In genomic region chr1:121396335-121397081, GRCh38 we compare ENCODE assay signal across 8 cellular contexts.
DNase-seq lines count a peak whose midpoint lies in the region; ATAC-seq, FAIRE-seq and TF ChIP-seq lines count a peak whose summit lies in the region.
"Not testable (repeated sequence)": the region's sequence is repeated elsewhere in the genome, so short reads cannot be mapped to it uniquely, and the experiment has no call there.

No MANE protein-coding gene starts in this region.

- not testable (repeated sequence) for TF ChIP-seq CTCF in A549 (IDR thresholded peaks at IDR 0.05); H9 (conservative IDR thresholded peaks at IDR 0.05); Panc1 (IDR thresholded peaks at IDR 0.05)
- peak in 1 of 12 donors; percentile 15 for TF ChIP-seq CTCF in heart left ventricle (IDR thresholded peaks at IDR 0.05)

- H3K79me1 ChIP-seq in H9 (ENCODE audit: insufficient read depth, low read depth, low read length, poor library complexity, severe bottlenecking): not testable (repeated sequence)

- H3K9me3 ChIP-seq in A549; H9 (ENCODE audit: control insufficient read depth, low read depth, low read length); Panc1 (ENCODE audit: control insufficient read depth, insufficient read depth, low read depth, low read length); heart left ventricle; skeletal muscle tissue (ENCODE audit: control insufficient read depth in 3 of 3, low read length in 3 of 3): not testable (repeated sequence)

- not testable (repeated sequence) for H3K4me1 ChIP-seq in A549; H9 (ENCODE audit: insufficient read depth, low read length); Panc1 (ENCODE audit: control insufficient read depth, insufficient read depth, low read length); heart left ventricle; skeletal muscle tissue (ENCODE audit: control insufficient read depth in 3 of 3, insufficient read depth in 3 of 3, low read length in 3 of 3)

- not testable (repeated sequence) for H2AFZ ChIP-seq in H9 (ENCODE audit: low read length)

- not testable (repeated sequence) for BruUV-seq in Panc1 (replicated peaks; lab: Mats Ljungman, UMichigan)

- POLR2A ChIA-PET in A549 (lab: Yijun Ruan, JAX); Panc1 (lab: Charles Lee): not testable (repeated sequence)

- TF ChIP-seq POLR2A in A549 (IDR thresholded peaks at IDR 0.05; ENCODE audit: low read length); heart left ventricle (IDR thresholded peaks at IDR 0.05): not testable (repeated sequence)

- in situ Hi-C loops in Panc1 (cut with HindIII; ENCODE audit: low pct_unique_long_range_greater_than_20kb, low sequenced_read_pairs): not testable (repeated sequence)

- H3K36me3 ChIP-seq in Panc1 (ENCODE audit: control insufficient read depth, insufficient read depth, low read length); heart left ventricle; skeletal muscle tissue (ENCODE audit: control insufficient read depth in 3 of 3, insufficient read depth in 3 of 3, low read length in 3 of 3): not testable (repeated sequence)

- peaks cover 13 to 16% (median 15%) of the 10 kb centered on the region in 3 experiments for H3K36me3 Mint-ChIP-seq in H9 (ENCODE audit: insufficient read depth in 1 of 3, low read depth in 3 of 3)

- not testable (repeated sequence) for H3K27me3 ChIP-seq in H9 (ENCODE audit: insufficient read depth, low read length); Panc1 (ENCODE audit: control insufficient read depth, insufficient read depth, low read length); heart left ventricle; skeletal muscle tissue (ENCODE audit: control insufficient read depth in 3 of 3, insufficient read depth in 3 of 3, low read length in 3 of 3)

- not testable (repeated sequence) for H3K56ac ChIP-seq in H9 (ENCODE audit: insufficient read length, low read depth, low read length)

- H3T11ph ChIP-seq in H9 (ENCODE audit: low read length): not testable (repeated sequence)

- H2AK5ac ChIP-seq in H9 (ENCODE audit: insufficient read length, low read length): not testable (repeated sequence)

- TF ChIP-seq RAD21 in A549 (conservative IDR thresholded peaks at IDR 0.05 in 1 of 2, IDR thresholded peaks at IDR 0.05 in 1 of 2): not testable (repeated sequence)

- not testable (repeated sequence) for H3K79me2 ChIP-seq in H9 (ENCODE audit: insufficient read depth, low read length)

- CTCF ChIA-PET in A549 (lab: Yijun Ruan, JAX); Panc1 (lab: Charles Lee): not testable (repeated sequence)

- not testable (repeated sequence) for H3K23ac ChIP-seq in H9 (ENCODE audit: insufficient read length, low read depth, low read length)

- H3K27me3 Mint-ChIP-seq in H9 (ENCODE audit: low read depth): peaks cover 32% of the 10 kb centered on the region

- not testable (repeated sequence) for FAIRE-seq in A549 (lab: Jason Lieb, UNC)

- ATAC-seq in A549, Panc1, heart left ventricle: not testable (repeated sequence)

- not testable (repeated sequence) for H4K8ac ChIP-seq in H9 (replicated peaks; ENCODE audit: insufficient read length, low read depth, low read length)

- H2BK5ac ChIP-seq in H9 (ENCODE audit: insufficient read length, low read length): not testable (repeated sequence)

- WGBS in A549 (ENCODE audit: missing lambda C conversion rate): under 1% methylated on average over 21 of the region's 88 CpGs
- no CpG with 5 or more reads among the region's 88 CpGs for WGBS in H9 (ENCODE audit: extremely low coverage, insufficient read length, low lambda C conversion rate)
- 5 to 9% (median 6%) methylated on average over 73 to 78 of the region's 88 CpGs for WGBS in heart left ventricle, 4 donors

- not testable (repeated sequence) for H2BK120ac ChIP-seq in H9 (ENCODE audit: low read depth, low read length, poor library complexity, severe bottlenecking)

- not testable (repeated sequence) for H2BK20ac ChIP-seq in H9 (ENCODE audit: low read depth, low read length, poor library complexity, severe bottlenecking)

- H3K4me1 Mint-ChIP-seq in H9: peaks cover 0 to 13% of the 10 kb centered on the region in 2 experiments; a peak in 2 of 4 replicates

- not testable (repeated sequence) for H2BK12ac ChIP-seq in H9 (ENCODE audit: insufficient read length, low read depth, low read length)

- H3K4me2 ChIP-seq in A549 (peak overlapping the region; percentile 73), H9 (ENCODE audit: insufficient read depth, insufficient read length, low read length) (peak overlapping the region; percentile 25)

- H3K9me3 Mint-ChIP-seq in H9: peaks cover 14 to 16% of the 10 kb centered on the region in 2 experiments

- not testable (repeated sequence) for H3K27ac Mint-ChIP-seq in H9

- H3K4ac ChIP-seq in H9 (ENCODE audit: low read depth, low read length): not testable (repeated sequence)

- not testable (repeated sequence) for H3K9ac ChIP-seq in H9 (ENCODE audit: extremely low read depth, insufficient read length, low read length)
- H3K9ac ChIP-seq in skeletal muscle tissue (ENCODE audit: low read depth in 1 of 3, low read length in 3 of 3): peak overlapping the region in 1 of 3 donors; percentile 70

- H3K14ac ChIP-seq in H9 (ENCODE audit: insufficient read depth, low read length): not testable (repeated sequence)

- H4K91ac ChIP-seq in H9 (ENCODE audit: insufficient read length, low read depth, low read length): not testable (repeated sequence)

- not testable (repeated sequence) for H3K23me2 ChIP-seq in H9 (ENCODE audit: insufficient read length, low read depth, low read length, poor library complexity, severe bottlenecking)

- H2BK15ac ChIP-seq in H9 (ENCODE audit: low read depth, low read length): not testable (repeated sequence)

- DNase-seq in A549 (ENCODE audit: low read depth in 1 of 2, low spot score in 1 of 2); H9; Panc1 (ENCODE audit: low read depth, low spot score): not testable (repeated sequence)
- DNase-seq in activated CD8-positive, alpha-beta memory T cell treated with anti-CD3 and anti-CD28 coated beads, Interleukin-2, amount 50 U/mL, for 48 hours: peak; percentile 63
- peak; percentile 9 for DNase-seq in central memory CD4-positive, alpha-beta T cell
- DNase-seq in heart left ventricle (peak; percentile 20 to 76 (median 43)), midbrain (lab: John Stamatoyannopoulos, UW) (peak; percentile 26)

- H3K4me3 Mint-ChIP-seq in H9: peak overlapping the region; percentile 79 to 89

- H3K4me3 ChIP-seq in A549 (peak overlapping the region; percentile 57), Panc1 (ENCODE audit: low read depth in 2 of 2, low read length in 2 of 2) (peak overlapping the region; percentile 51 to 52), heart left ventricle (peak overlapping the region; percentile 20 to 69 (median 58)), skeletal muscle tissue (ENCODE audit: low read length in 3 of 3) (peak overlapping the region in 2 of 3 donors; percentile 46 to 52)

- not testable (repeated sequence) for H4K5ac ChIP-seq in H9 (ENCODE audit: insufficient read length, low read depth, low read length)

- not testable (repeated sequence) for H3K18ac ChIP-seq in H9 (ENCODE audit: insufficient read length, low read depth, low read length)

- H3K27ac ChIP-seq in A549: peak overlapping the region; percentile 30 to 85; a peak in 4 of 6 replicates
- not testable (repeated sequence) for H3K27ac ChIP-seq in H9 (ENCODE audit: insufficient read length, low read depth, low read length); Panc1 (ENCODE audit: low read length); skeletal muscle tissue (ENCODE audit: low read depth, low read length)
- H3K27ac ChIP-seq in heart left ventricle: peak overlapping the region in 8 of 12 donors; percentile 34 to 69 (median 60)

- TF ChIP-seq EP300 in A549 (IDR thresholded peaks at IDR 0.05): not testable (repeated sequence)

- not testable (repeated sequence) for H4K20me1 ChIP-seq in H9 (ENCODE audit: control insufficient read depth, insufficient read depth, insufficient read length)

- intact Hi-C loops in Panc1 (cut with micrococcal nuclease; ENCODE audit: unreplicated experiment); heart left ventricle (cut with DNase I): not testable (repeated sequence)

TF ChIP-seq in A549, 52 proteins besides CTCF, POLR2A, EP300 and RAD21:
- peak; percentile 59; the same call in 1 of the 2 replicates for TF ChIP-seq RNF2 (IDR thresholded peaks at IDR 0.05; ENCODE audit: borderline replicate concordance, low read depth)
